ENCODE assay signal across 1 cellular context in genomic region chr2:168490015-168490874, GRCh38.
TF ChIP-seq lines count a peak whose summit lies in the region.

No MANE protein-coding gene starts in this region.

TF ChIP-seq in HEK293, 187 proteins besides CTCF, POLR2A, EP300 and RAD21 (continued from another document):
- TF ChIP-seq PATZ1 (tag by site-specific recombination; IDR thresholded peaks at IDR 0.05): no peak
- TF ChIP-seq ZNF157 (tag by site-specific recombination; IDR thresholded peaks at IDR 0.05): no peak
- TF ChIP-seq ZNF449 (tag by site-specific recombination; IDR thresholded peaks at IDR 0.05): no peak
- no peak for TF ChIP-seq ZBTB7A (tag by site-specific recombination; IDR thresholded peaks at IDR 0.05; ENCODE audit: low read depth)
- no peak for TF ChIP-seq ZNF112 (tag by site-specific recombination; IDR thresholded peaks at IDR 0.05)
- TF ChIP-seq ZNF184 (tag by site-specific recombination; IDR thresholded peaks at IDR 0.05): no peak
- no peak for TF ChIP-seq SCRT2 (tag by site-specific recombination; IDR thresholded peaks at IDR 0.05)
- peak; percentile 69 for TF ChIP-seq ZNF335 (tag by site-specific recombination; conservative IDR thresholded peaks at IDR 0.05)
- TF ChIP-seq ZBTB8A (tag by site-specific recombination; IDR thresholded peaks at IDR 0.05): no peak
TF ChIP-seq in HEK293: peak in this region for 5.
